18 cellular contexts compared by ENCODE assay signal in the genomic region with DNA sequence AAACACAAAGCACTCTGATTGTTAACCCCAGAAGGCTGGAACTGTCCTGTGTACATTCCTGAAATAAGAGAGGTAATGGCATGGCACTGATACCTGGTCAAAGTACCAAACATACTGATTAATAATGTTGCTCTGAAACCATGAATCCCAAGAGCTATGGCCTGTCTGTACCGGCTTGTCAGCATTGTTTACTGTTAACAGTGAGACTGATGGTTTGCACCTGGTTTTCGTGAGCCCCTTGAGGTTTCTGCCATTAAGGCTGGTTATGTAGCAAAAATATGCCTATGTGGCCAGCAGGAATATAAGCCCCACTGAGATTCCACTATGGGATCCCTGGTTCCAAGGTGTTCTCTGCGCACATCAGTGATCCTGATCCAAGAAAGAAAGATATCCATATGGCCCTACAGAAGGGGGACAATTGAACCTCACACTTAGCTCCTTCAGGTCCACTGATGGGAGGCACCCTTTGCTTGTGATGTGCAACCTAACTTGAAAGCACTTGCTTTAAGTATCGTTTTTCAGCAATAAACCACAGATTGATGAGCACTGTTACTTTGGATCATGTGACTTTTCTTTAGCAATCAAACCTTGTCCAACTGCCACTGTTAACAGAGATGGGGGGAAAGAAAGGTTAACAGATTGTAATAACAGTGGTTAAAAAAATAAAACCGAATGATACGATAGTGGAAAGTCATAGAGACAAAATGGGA.
DNase-seq lines count a peak whose midpoint lies in the region; ATAC-seq and TF ChIP-seq lines count a peak whose summit lies in the region.
"Had no signal": no experiment of that assay in that cellular context is flagged by ENCODE, and none has a peak within 500 bp of the region (broad histone marks: within the 10 kb centered on the region; RNA-seq: fewer than 3 reads in every experiment).

No MANE protein-coding gene starts in this region.

- H3K9me2 ChIP-seq in OCI-LY1 (ENCODE audit: low read depth, low read length), result no peaks in the 10 kb centered on the region

- peak overlapping the region; percentile 25 for H3K27ac Mint-ChIP-seq in memory B cell
- H3K27ac Mint-ChIP-seq in naive thymus-derived CD4-positive, alpha-beta T cell, result peak overlapping the region in 3 of 9 donors; percentile 9 to 45 (median 38)
- H3K27ac Mint-ChIP-seq: activated CD4-positive, alpha-beta memory T cell treated with anti-CD3 and anti-CD28 coated beads for 36 hours; activated naive CD8-positive, alpha-beta T cell treated with anti-CD3 and anti-CD28 coated beads for 36 hours had no signal

- H3K9me3 ChIP-seq in OCI-LY1 (ENCODE audit: low read length) (peaks cover 12% of the 10 kb centered on the region; the same call in 1 of the 2 replicates), osteoblast (ENCODE audit: low read depth, low read length) (no peaks in the 10 kb centered on the region)
- no peaks in the 10 kb centered on the region for H3K9me3 ChIP-seq in naive thymus-derived CD4-positive, alpha-beta T cell (ENCODE audit: control insufficient read depth in 2 of 3, low read length in 3 of 3)
- H3K9me3 ChIP-seq: esophagus squamous epithelium, lower lobe of right lung, pancreas, upper lobe of right lung had no signal

- TF ChIP-seq CTCF in OCI-LY1 (IDR thresholded peaks at IDR 0.05; ENCODE audit: low read length), result no peak
- no peak for TF ChIP-seq CTCF in osteoblast (IDR thresholded peaks at IDR 0.05; ENCODE audit: extremely low read depth, low read depth, low read length)

- H3K4me1 ChIP-seq in OCI-LY1 (ENCODE audit: insufficient read depth, low read length, severe bottlenecking) (peaks cover 34% of the 10 kb centered on the region), osteoblast (ENCODE audit: insufficient read depth, low read length) (peaks cover 11% of the 10 kb centered on the region)
- peaks cover 7 to 10% of the 10 kb centered on the region in 2 donors for H3K4me1 ChIP-seq in naive thymus-derived CD4-positive, alpha-beta T cell (ENCODE audit: control insufficient read depth in 2 of 2, insufficient read depth in 2 of 2, low read length in 2 of 2)
- H3K4me1 ChIP-seq: pancreas had no signal

- intact Hi-C loops in naive thymus-derived CD4-positive, alpha-beta T cell (cut with micrococcal nuclease), result loop anchor here in 1 of 2 donors (2.0 kb wide), 1 partner anchor 13 kb away; no protein-coding TSS in a partner anchor

- H3K79me2 ChIP-seq in OCI-LY1 (ENCODE audit: insufficient read depth, low read length) (peaks cover 98% of the 10 kb centered on the region), osteoblast (ENCODE audit: insufficient read depth, low read length) (peaks cover 96% of the 10 kb centered on the region)

- peaks cover 47% of the 10 kb centered on the region for H3K4me1 Mint-ChIP-seq in memory B cell
- peaks cover 49 to 87% (median 75%) of the 10 kb centered on the region in 7 donors for H3K4me1 Mint-ChIP-seq in naive thymus-derived CD4-positive, alpha-beta T cell

- H4K20me1 ChIP-seq in OCI-LY1 (ENCODE audit: insufficient read depth, low read length), result 0 out of 2 replicates have a peak, but pooled peaks cover 2% of the 10 kb centered on the region
- peaks cover 58% of the 10 kb centered on the region for H4K20me1 ChIP-seq in osteoblast (ENCODE audit: insufficient read depth, low read length)

- no peak overlapping the region for H3K4me3 Mint-ChIP-seq in memory B cell
- H3K4me3 Mint-ChIP-seq in naive thymus-derived CD4-positive, alpha-beta T cell, result peak overlapping the region in 3 of 10 donors; percentile 0 to 44 (median 43)
- H3K4me3 Mint-ChIP-seq: activated CD4-positive, alpha-beta memory T cell treated with anti-CD3 and anti-CD28 coated beads for 36 hours; activated naive CD8-positive, alpha-beta T cell treated with anti-CD3 and anti-CD28 coated beads for 36 hours had no signal

- H3K27me3 ChIP-seq in OCI-LY1 (ENCODE audit: insufficient read depth, low read length) (no peaks in the 10 kb centered on the region), osteoblast (ENCODE audit: insufficient read depth, low read length) (no peaks in the 10 kb centered on the region)
- H3K27me3 ChIP-seq in naive thymus-derived CD4-positive, alpha-beta T cell (ENCODE audit: control insufficient read depth in 2 of 2, insufficient read depth in 2 of 2, low read length in 2 of 2), result no peaks in the 10 kb centered on the region
- H3K27me3 ChIP-seq: esophagus squamous epithelium, pancreas, upper lobe of right lung had no signal

- peak overlapping the region; percentile 60 for H3K27ac ChIP-seq in OCI-LY1 (ENCODE audit: low read depth, low read length, poor library complexity, severe bottlenecking)
- H3K27ac ChIP-seq in osteoblast (ENCODE audit: low read depth, low read length), result no peak overlapping the region
- no peak overlapping the region for H3K27ac ChIP-seq in naive thymus-derived CD4-positive, alpha-beta T cell (ENCODE audit: low read depth, low read length)
- H3K27ac ChIP-seq: esophagus squamous epithelium, lower lobe of right lung, pancreas, upper lobe of right lung had no signal

- H2AFZ ChIP-seq in OCI-LY1 (ENCODE audit: low read length) (no peak overlapping the region), osteoblast (ENCODE audit: low read length) (no peak overlapping the region)

- DNase-seq in DMS53 (lab: John Stamatoyannopoulos, UW), result peak; percentile 23
- no peak for DNase-seq in DMS53 treated with DMSO at 0.1 percent for 48 hours (lab: John Stamatoyannopoulos, UW; ENCODE audit: unreplicated experiment)
- DNase-seq in memory B cell (ENCODE audit: low spot score in 2 of 2), result no peak
- DNase-seq in osteoblast (ENCODE audit: insufficient read length, low spot score, missing footprints), result no peak
- DNase-seq in NCI-H1048 (lab: John Stamatoyannopoulos, UW), result no peak
- no peak for DNase-seq in naive thymus-derived CD4-positive, alpha-beta T cell
- DNase-seq: 8988T; activated CD4-positive, alpha-beta memory T cell treated with anti-CD3 and anti-CD28 coated beads for 36 hours; activated naive CD8-positive, alpha-beta T cell treated with anti-CD3 and anti-CD28 coated beads for 36 hours; esophagus squamous epithelium; KG1; lower lobe of right lung; pancreas; RPMI8226; T-helper 9 cell; upper lobe of right lung had no signal

- no peak overlapping the region for H3K9ac ChIP-seq in OCI-LY1 (ENCODE audit: low read length)

- peaks cover 22% of the 10 kb centered on the region for H3K36me3 Mint-ChIP-seq in memory B cell
- H3K36me3 Mint-ChIP-seq in naive thymus-derived CD4-positive, alpha-beta T cell, result peaks cover 7 to 41% (median 32%) of the 10 kb centered on the region in 5 donors

- no peak overlapping the region for H3K4me3 ChIP-seq in OCI-LY1 (ENCODE audit: low read depth, low read length, poor library complexity, severe bottlenecking)
- H3K4me3 ChIP-seq in osteoblast (ENCODE audit: insufficient read depth, low read length), result no peak overlapping the region
- H3K4me3 ChIP-seq in naive thymus-derived CD4-positive, alpha-beta T cell (ENCODE audit: low read length), result no peak overlapping the region
- H3K4me3 ChIP-seq: esophagus squamous epithelium, lower lobe of right lung, pancreas, upper lobe of right lung had no signal

- H3K36me3 ChIP-seq in OCI-LY1 (ENCODE audit: insufficient read depth, low read length), result peaks cover 88% of the 10 kb centered on the region
- no peaks in the 10 kb centered on the region for H3K36me3 ChIP-seq in osteoblast (ENCODE audit: insufficient read depth, low read length)
- H3K36me3 ChIP-seq in naive thymus-derived CD4-positive, alpha-beta T cell (ENCODE audit: control insufficient read depth in 2 of 3, insufficient read depth in 3 of 3, low read length in 3 of 3), result no peaks in the 10 kb centered on the region
- H3K36me3 ChIP-seq: esophagus squamous epithelium, lower lobe of right lung, pancreas had no signal

- ATAC-seq in HG02798 (IDR thresholded peaks at IDR 0.05; ENCODE audit: poor library complexity, unreplicated experiment) (peak; percentile 43), memory B cell (ENCODE audit: low read depth) (no peak)
- no peak for ATAC-seq in naive thymus-derived CD4-positive, alpha-beta T cell
- ATAC-seq: lower lobe of right lung, pancreas, upper lobe of right lung had no signal

- no peaks in the 10 kb centered on the region for H3K9me3 Mint-ChIP-seq in memory B cell
- H3K9me3 Mint-ChIP-seq in naive thymus-derived CD4-positive, alpha-beta T cell, result no peaks in the 10 kb centered on the region
- H3K9me3 Mint-ChIP-seq: activated CD4-positive, alpha-beta memory T cell treated with anti-CD3 and anti-CD28 coated beads for 36 hours had no signal

- POLR2A ChIA-PET in naive thymus-derived CD4-positive, alpha-beta T cell (lab: Charles Lee), result interaction anchor here (0.8 kb wide), 1 partner anchor 9 kb away, joined by 3 read pairs; no protein-coding TSS in a partner anchor

- H3K4me2 ChIP-seq in OCI-LY1 (ENCODE audit: low read length) (peak overlapping the region; percentile 5; the same call in 1 of the 2 replicates), osteoblast (ENCODE audit: insufficient read depth, low read length) (no peak overlapping the region)

- H3K27me3 Mint-ChIP-seq in memory B cell, result no peaks in the 10 kb centered on the region
- H3K27me3 Mint-ChIP-seq in naive thymus-derived CD4-positive, alpha-beta T cell, result no peaks in the 10 kb centered on the region
- H3K27me3 Mint-ChIP-seq: activated CD4-positive, alpha-beta memory T cell treated with anti-CD3 and anti-CD28 coated beads for 36 hours; activated naive CD8-positive, alpha-beta T cell treated with anti-CD3 and anti-CD28 coated beads for 36 hours had no signal

- CTCF ChIA-PET in naive thymus-derived CD4-positive, alpha-beta T cell (lab: Charles Lee), result no interaction called here

- no peaks in the 10 kb centered on the region for H3F3A ChIP-seq in OCI-LY1 (ENCODE audit: insufficient read depth, low read length)
